12 cellular contexts compared by ENCODE assay signal in the genomic region with DNA sequence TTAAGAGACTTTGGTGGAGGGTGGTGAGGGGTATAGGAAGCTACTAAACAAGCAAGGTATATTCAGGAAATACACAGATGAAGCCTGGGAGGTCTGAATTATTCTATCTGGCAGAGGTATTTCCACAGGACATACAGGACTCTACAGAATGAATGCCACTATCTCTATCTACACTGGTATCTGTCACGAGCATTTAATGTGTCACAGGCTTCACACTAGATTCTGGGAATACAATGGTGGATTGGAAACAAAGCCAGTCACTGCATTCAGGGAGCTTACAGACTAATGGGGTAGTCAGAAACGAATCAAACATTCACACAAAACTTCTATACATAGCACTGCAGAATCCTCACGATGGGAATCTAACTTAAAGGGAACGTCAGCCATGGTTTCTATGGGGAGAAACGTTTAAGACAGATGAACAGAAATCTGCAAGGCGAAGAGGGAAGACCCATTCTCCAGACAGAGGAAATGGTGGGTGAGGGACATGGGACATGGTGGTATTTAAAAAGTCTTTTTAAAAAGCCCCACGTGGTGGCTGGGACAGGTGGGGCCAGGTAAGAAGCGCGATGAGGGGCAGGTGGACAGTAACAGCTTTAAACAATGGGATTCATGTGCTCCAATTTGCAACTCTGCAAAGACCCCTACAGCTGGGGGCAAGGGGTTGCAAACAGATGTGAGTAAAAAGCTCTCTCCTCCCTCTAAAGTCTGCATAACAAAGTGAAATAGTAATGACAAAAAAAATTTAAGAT. TPM values are rescaled to one million over a fixed set of nuclear protein-coding genes. Genes with fewer than 3 reads are reported as not detected.
A peak's percentile ranks its signal among the peaks of the same experiment; 100 is the strongest.
DNase-seq lines count a peak whose midpoint lies in the region; ATAC-seq and TF ChIP-seq lines count a peak whose summit lies in the region.
"Had no signal": no experiment of that assay in that cellular context is flagged by ENCODE, and none has a peak within 500 bp of the region (broad histone marks: within the 10 kb centered on the region; RNA-seq: fewer than 3 reads in every experiment).

No MANE protein-coding gene starts in this region.

- H3K27ac ChIP-seq in Peyer's patch, result peak overlapping the region in 3 of 4 donors; percentile 5 to 67 (median 26)
- H3K27ac ChIP-seq in right cardiac atrium (ENCODE audit: low read length), result peak overlapping the region; percentile 84
- H3K27ac ChIP-seq: neutrophil had no signal

- TF ChIP-seq POLR2A in Peyer's patch (IDR thresholded peaks at IDR 0.05), result no peak

- WGBS in right cardiac atrium, result 74% methylated on average over 9 of the region's 9 CpGs

- DNase-seq in G401 (ENCODE audit: low spot score), result peak; percentile 39
- no peak for DNase-seq in Peyer's patch
- no peak for DNase-seq in right cardiac atrium
- no peak for DNase-seq in stimulated activated effector memory CD8-positive, alpha-beta T cell treated with anti-CD3 and anti-CD28 coated beads, Interleukin-12 subunit alpha, Interleukin-12 subunit beta, amount 100 ng/mL, for 72 hours (ENCODE audit: low spot score in 2 of 2)
- no peak for DNase-seq in NCI-H1930 (lab: John Stamatoyannopoulos, UW)
- no peak for DNase-seq in HAP-1 (ENCODE audit: low spot score in 2 of 2)
- DNase-seq in activated CD8-positive, alpha-beta memory T cell treated with anti-CD3 and anti-CD28 coated beads, Interleukin-2, amount 50 U/mL, for 4 hours, result no peak
- DNase-seq: DMS153; NCI-H2171 treated with DMSO at 0.1 percent for 48 hours; stimulated activated naive CD4-positive, alpha-beta T cell treated with Interleukin-2 at 50 U/mL for 16 hours had no signal

- peaks cover 10 to 82% (median 23%) of the 10 kb centered on the region in 4 donors for H3K4me1 ChIP-seq in Peyer's patch
- H3K4me1 ChIP-seq in right cardiac atrium (ENCODE audit: control insufficient read depth, insufficient read depth, low read length), result peaks cover 18% of the 10 kb centered on the region
- H3K4me1 ChIP-seq in HAP-1, result peaks cover under 1% of the 10 kb centered on the region

- no peaks in the 10 kb centered on the region for H3K36me3 ChIP-seq in Peyer's patch
- no peaks in the 10 kb centered on the region for H3K36me3 ChIP-seq in HAP-1 (replicated peaks)
- H3K36me3 ChIP-seq: neutrophil had no signal

- H3K27me3 ChIP-seq in Peyer's patch (no peaks in the 10 kb centered on the region), right cardiac atrium (ENCODE audit: control insufficient read depth, insufficient read depth) (no peaks in the 10 kb centered on the region), HAP-1 (ENCODE audit: low read depth) (no peaks in the 10 kb centered on the region)
- H3K27me3 ChIP-seq: neutrophil had no signal

- H3K4me3 ChIP-seq in Peyer's patch, result no peak overlapping the region
- no peak overlapping the region for H3K4me3 ChIP-seq in right cardiac atrium (ENCODE audit: low read length)
- no peak overlapping the region for H3K4me3 ChIP-seq in HAP-1

- no peak for TF ChIP-seq CTCF in Peyer's patch (IDR thresholded peaks at IDR 0.05)

- peak overlapping the region; percentile 64 for H3K27ac Mint-ChIP-seq in stimulated activated effector memory CD8-positive, alpha-beta T cell treated with anti-CD3 and anti-CD28 coated beads, Interleukin-12 subunit alpha, Interleukin-12 subunit beta, amount 100 ng/mL, for 72 hours

- intact Hi-C loops in right cardiac atrium (cut with DNase I), result no loop called here

- H3K4me1 Mint-ChIP-seq in stimulated activated effector memory CD8-positive, alpha-beta T cell treated with anti-CD3 and anti-CD28 coated beads, Interleukin-12 subunit alpha, Interleukin-12 subunit beta, amount 100 ng/mL, for 72 hours, result peaks cover 55% of the 10 kb centered on the region

- peak overlapping the region; percentile 48 for H3K4me3 Mint-ChIP-seq in stimulated activated effector memory CD8-positive, alpha-beta T cell treated with anti-CD3 and anti-CD28 coated beads, Interleukin-12 subunit alpha, Interleukin-12 subunit beta, amount 100 ng/mL, for 72 hours

- no peak for ATAC-seq in right cardiac atrium
- no peak for ATAC-seq in stimulated activated effector memory CD8-positive, alpha-beta T cell treated with anti-CD3 and anti-CD28 coated beads, Interleukin-12 subunit alpha, Interleukin-12 subunit beta, amount 100 ng/mL, for 72 hours
- ATAC-seq in GM21447 (IDR thresholded peaks at IDR 0.05; ENCODE audit: unreplicated experiment), result no peak

- peaks cover 4% of the 10 kb centered on the region for H3K9me3 Mint-ChIP-seq in stimulated activated effector memory CD8-positive, alpha-beta T cell treated with anti-CD3 and anti-CD28 coated beads, Interleukin-12 subunit alpha, Interleukin-12 subunit beta, amount 100 ng/mL, for 72 hours

- in situ Hi-C loops in G401 (cut with HindIII; ENCODE audit: low sequenced_read_pairs) (no loop called here), HAP-1 (cut with MboI; ENCODE audit: low sequenced_read_pairs) (no loop called here)

- H3K36me3 Mint-ChIP-seq in stimulated activated effector memory CD8-positive, alpha-beta T cell treated with anti-CD3 and anti-CD28 coated beads, Interleukin-12 subunit alpha, Interleukin-12 subunit beta, amount 100 ng/mL, for 72 hours, result peaks cover 15% of the 10 kb centered on the region

- H3K9me3 ChIP-seq in Peyer's patch (no peaks in the 10 kb centered on the region), right cardiac atrium (ENCODE audit: control insufficient read depth, low read length) (no peaks in the 10 kb centered on the region), HAP-1 (0 out of 2 replicates have a peak, but pooled peaks cover 4% of the 10 kb centered on the region)
- H3K9me3 ChIP-seq: neutrophil had no signal

RNA-seq across cellular contexts. Expression of a gene that starts 16.5 kb away (rescaled TPM):
- 1.3 and 1.7 TPM in 2 replicates for total RNA-seq in G401 (2014; rRNA removed; shearing (Covaris generic))
- 10 to 100 TPM; 28.5 to 65.2 (median 59.2) TPM for total RNA-seq in Peyer's patch
- 100 to 1,000 TPM; 103 to 140 (median 122) TPM for total RNA-seq in right cardiac atrium
- 80.2 TPM for polyA plus RNA-seq in right cardiac atrium

Comparison
In these comparisons a context has a peak if more than half of its experiments do, and no peak if none do; other contexts are left out.
1. RNA of a gene that starts 16.5 kb away (total RNA-seq): 103 to 140 TPM in right cardiac atrium and 28.5 to 65.2 TPM in Peyer's patch; 1.3 to 1.7 TPM in G401; every median in the first group is over 10 times any median in the second.